8 cellular contexts compared by ENCODE assay signal in the genomic region with DNA sequence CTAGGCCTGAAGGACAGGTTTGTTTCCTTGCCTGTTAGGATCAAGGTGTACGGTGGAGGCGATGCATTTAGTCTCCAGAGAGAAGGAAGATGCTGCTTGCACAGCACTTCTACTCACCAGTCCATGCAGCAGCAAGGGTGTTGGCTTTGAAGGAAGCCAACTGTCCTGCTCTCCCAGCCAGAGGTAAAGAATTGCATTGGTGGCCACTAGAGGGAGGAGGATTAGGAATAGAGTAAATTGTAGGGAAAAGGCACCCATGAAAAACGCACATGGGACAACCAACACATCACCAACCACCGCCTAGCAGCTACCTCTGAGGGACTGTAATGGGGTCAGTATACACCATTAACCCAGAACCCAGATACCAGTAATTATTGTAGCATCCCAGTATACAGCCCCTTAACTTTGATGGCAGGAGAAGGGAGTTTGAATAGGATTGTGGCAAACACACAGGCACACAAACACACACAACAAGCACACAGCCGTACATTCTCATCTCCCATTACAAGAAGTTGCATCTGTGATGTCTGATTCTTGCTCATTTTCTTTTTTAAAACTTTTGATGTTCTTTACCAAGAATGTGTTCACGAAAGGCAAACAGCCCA.
A peak's percentile ranks its signal among the peaks of the same experiment; 100 is the strongest.
DNase-seq lines count a peak whose midpoint lies in the region; ATAC-seq and TF ChIP-seq lines count a peak whose summit lies in the region.

No MANE protein-coding gene starts in this region.

- no peaks in the 10 kb centered on the region for H3K9me3 ChIP-seq in CD4-positive, alpha-beta memory T cell (ENCODE audit: control insufficient read depth in 1 of 2, low read length in 2 of 2)

- POLR2A ChIA-PET in GM10248 (lab: Yijun Ruan, JAX) = no interaction called here
- POLR2A ChIA-PET in CD4-positive, alpha-beta memory T cell (lab: Charles Lee; ENCODE audit: partially characterized antibody) = no interaction called here

- peak; percentile 22 for TF ChIP-seq CTCF in GM10248 (IDR thresholded peaks at IDR 0.05; ENCODE audit: control extremely low read depth, extremely low read depth, low read depth, missing control alignments)
- TF ChIP-seq CTCF in coronary artery (IDR thresholded peaks at IDR 0.05) = peak; percentile 25
- peak; percentile 65 for TF ChIP-seq CTCF in neural crest cell (conservative IDR thresholded peaks at IDR 0.05)

- H3K4me3 ChIP-seq in coronary artery = no peak overlapping the region
- H3K4me3 ChIP-seq in CD4-positive, alpha-beta memory T cell (ENCODE audit: low read length in 2 of 2) = no peak overlapping the region

- H3K27me3 Mint-ChIP-seq in neural crest cell (ENCODE audit: low read depth) = no peaks in the 10 kb centered on the region
- H3K27me3 Mint-ChIP-seq in CD4-positive, alpha-beta memory T cell = no peaks in the 10 kb centered on the region

- no peaks in the 10 kb centered on the region for H3K36me3 ChIP-seq in CD4-positive, alpha-beta memory T cell (ENCODE audit: insufficient read depth, low read length)

- no peak overlapping the region for H3K4me3 Mint-ChIP-seq in neural crest cell
- no peak overlapping the region for H3K4me3 Mint-ChIP-seq in CD4-positive, alpha-beta memory T cell

- H3K9me3 Mint-ChIP-seq in neural crest cell = peaks cover 3% of the 10 kb centered on the region
- no peaks in the 10 kb centered on the region for H3K9me3 Mint-ChIP-seq in CD4-positive, alpha-beta memory T cell

- no peaks in the 10 kb centered on the region for H3K4me1 Mint-ChIP-seq in neural crest cell
- H3K4me1 Mint-ChIP-seq in CD4-positive, alpha-beta memory T cell = no peaks in the 10 kb centered on the region

- ATAC-seq in GM18502 (IDR thresholded peaks at IDR 0.05; ENCODE audit: poor library complexity, unreplicated experiment) (no peak), HG03159 (IDR thresholded peaks at IDR 0.05; ENCODE audit: unreplicated experiment) (no peak), HG02840 (IDR thresholded peaks at IDR 0.05; ENCODE audit: low FRiP score, unreplicated experiment) (no peak)

- DNase-seq in GM10248 (ENCODE audit: extremely low spot score) = no peak
- peak; percentile 14 for DNase-seq in MV-4-11 (lab: John Stamatoyannopoulos, UW)
- DNase-seq in coronary artery (ENCODE audit: low spot score) = no peak
- DNase-seq in neural crest cell (ENCODE audit: low read depth, low spot score) = peak; percentile 2
- DNase-seq in CD4-positive, alpha-beta memory T cell = no peak

- H3K27ac Mint-ChIP-seq in neural crest cell (ENCODE audit: unreplicated experiment) = no peak overlapping the region
- no peak overlapping the region for H3K27ac Mint-ChIP-seq in CD4-positive, alpha-beta memory T cell

- H3K27ac ChIP-seq in coronary artery = no peak overlapping the region
- no peak overlapping the region for H3K27ac ChIP-seq in CD4-positive, alpha-beta memory T cell (ENCODE audit: low read depth, low read length)

- H3K27me3 ChIP-seq in CD4-positive, alpha-beta memory T cell (ENCODE audit: insufficient read depth, low read length) = no peaks in the 10 kb centered on the region

- peaks cover 21% of the 10 kb centered on the region for H3K36me3 Mint-ChIP-seq in neural crest cell (ENCODE audit: low read depth)
- no peaks in the 10 kb centered on the region for H3K36me3 Mint-ChIP-seq in CD4-positive, alpha-beta memory T cell

- H3K4me1 ChIP-seq in CD4-positive, alpha-beta memory T cell (ENCODE audit: insufficient read depth, low read length) = no peaks in the 10 kb centered on the region

- intact Hi-C loops in CD4-positive, alpha-beta memory T cell (cut with micrococcal nuclease) = no loop called here

- CTCF ChIA-PET in GM10248 (lab: Yijun Ruan, JAX) = no interaction called here
- CTCF ChIA-PET in CD4-positive, alpha-beta memory T cell (lab: Charles Lee; ENCODE audit: partially characterized antibody) = no interaction called here

Comparison
In these comparisons a context has a peak if more than half of its experiments do, and no peak if none do; other contexts are left out.
1. DNase-seq: peak in MV-4-11 (single experiment) and neural crest cell (single experiment); none in GM10248 (single experiment), coronary artery (single experiment) and CD4-positive, alpha-beta memory T cell (0 of 5).
2. Peak in every context shown above with its lines, with median percentiles within 50 percentile points of each other: CTCF ChIP-seq.